10 cellular contexts compared by ENCODE assay signal in the genomic region with DNA sequence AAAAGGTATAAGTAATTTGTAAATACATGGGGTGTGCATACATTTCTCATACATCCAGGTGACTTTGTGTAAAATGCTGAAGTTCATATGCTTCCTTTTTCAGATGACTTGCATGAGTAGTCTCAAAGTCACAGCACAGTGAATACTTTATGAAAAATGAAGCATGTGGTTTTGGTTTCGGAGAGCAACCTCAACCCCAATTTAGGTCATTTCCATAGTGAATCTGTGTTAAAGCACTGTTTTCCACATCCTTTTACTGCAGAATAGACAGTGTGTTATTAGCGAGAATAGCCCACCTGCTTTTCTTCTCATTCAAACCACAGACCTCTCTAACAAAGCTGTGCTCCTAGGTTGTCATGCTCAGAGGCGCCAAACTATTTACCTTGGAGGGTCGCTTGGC.
DNase-seq lines count a peak whose midpoint lies in the region; ATAC-seq and TF ChIP-seq lines count a peak whose summit lies in the region.
"Had no signal": no experiment of that assay in that cellular context is flagged by ENCODE, and none has a peak within 500 bp of the region (broad histone marks: within the 10 kb centered on the region; RNA-seq: fewer than 3 reads in every experiment).

No MANE protein-coding gene starts in this region.

- TF ChIP-seq CTCF in tibial artery (IDR thresholded peaks at IDR 0.05), result no peak

- intact Hi-C loops in tibial artery (cut with DNase I; ENCODE audit: low total_unique reads), result loop anchor here (10.0 kb wide), 1 partner anchor 47 kb away; no protein-coding TSS in a partner anchor

- H3K27ac Mint-ChIP-seq in T-helper 17 cell, result peak overlapping the region; percentile 16

- peaks cover 9% of the 10 kb centered on the region for H3K27me3 Mint-ChIP-seq in T-helper 17 cell

- peak overlapping the region; percentile 53 for H3K4me3 Mint-ChIP-seq in T-helper 17 cell

- peak; percentile 3 for DNase-seq in stimulated activated CD4-positive, alpha-beta T cell treated with anti-CD3 and anti-CD28 coated beads, Interleukin-15, amount 100 ng/mL, for 24 hours
- no peak for DNase-seq in stimulated activated CD4-positive, alpha-beta T cell treated with anti-CD3 and anti-CD28 coated beads, Interleukin-1b, Interleukin-23, amount 100 ng/mL, for 48 hours
- no peak for DNase-seq in T-helper 17 cell
- no peak for DNase-seq in tibial artery
- no peak for DNase-seq in HPDE6-E6E7 (ENCODE audit: extremely low spot score)
- DNase-seq in inferior parietal cortex (ENCODE audit: extremely low spot score), result no peak
- no peak for DNase-seq in UCSD-AML1 (lab: John Stamatoyannopoulos, UW; ENCODE audit: unreplicated experiment)
- DNase-seq: Calu3, NCI-H1417 treated with DMSO at 0.1 percent for 48 hours had no signal

- peaks cover 0 to 54% (median 18%) of the 10 kb centered on the region in 4 donors for H3K4me1 ChIP-seq in tibial artery

- H3K36me3 ChIP-seq in tibial artery, result peaks cover 11 to 32% (median 31%) of the 10 kb centered on the region in 3 donors

- H3K4me3 ChIP-seq in tibial artery, result no peak overlapping the region

- H3K4me1 Mint-ChIP-seq in T-helper 17 cell, result peaks cover 11% of the 10 kb centered on the region

- H3K36me3 Mint-ChIP-seq in T-helper 17 cell (ENCODE audit: low read depth), result peaks cover 2% of the 10 kb centered on the region

- H3K27ac ChIP-seq in tibial artery, result peak overlapping the region; percentile 90 to 92

- no peaks in the 10 kb centered on the region for H3K9me3 ChIP-seq in T-helper 17 cell (ENCODE audit: control insufficient read depth, low read length, poor library complexity, severe bottlenecking)
- no peaks in the 10 kb centered on the region for H3K9me3 ChIP-seq in tibial artery

- no peaks in the 10 kb centered on the region for H3K27me3 ChIP-seq in tibial artery

- peak; percentile 98 for ATAC-seq in HG02943 (IDR thresholded peaks at IDR 0.05; ENCODE audit: low read depth, unreplicated experiment)
- peak; percentile 75 for ATAC-seq in T-helper 17 cell
